18 cellular contexts compared by ENCODE assay signal in genomic region chr3:39548282-39548681, GRCh38.
"Had no signal": no experiment of that assay in that cellular context is flagged by ENCODE, and none has a peak within 500 bp of the region (broad histone marks: within the 10 kb centered on the region; RNA-seq: fewer than 3 reads in every experiment).

No MANE protein-coding gene starts in this region.

- H3K4me3 ChIP-seq: body of pancreas, dorsolateral prefrontal cortex, transverse colon had no signal

- H3K4me1 ChIP-seq: body of pancreas, transverse colon had no signal

- H3K36me3 Mint-ChIP-seq: activated naive CD4-positive, alpha-beta T cell treated with anti-CD3 and anti-CD28 coated beads, Interleukin-2, amount 10 ng/mL, durations not matched to agents 7 days and 5 days had no signal

- DNase-seq: activated B cell treated with CpG ODN at 0.5 μM for 24 hours; activated CD4-positive, alpha-beta T cell treated with anti-CD3 and anti-CD28 coated beads, Interleukin-2, amount 10 ng/mL, durations not matched to agents 24 days and 14 days; activated CD8-positive, alpha-beta memory T cell treated with anti-CD3 and anti-CD28 coated beads for 24 hours; activated naive CD4-positive, alpha-beta T cell treated with anti-CD3 and anti-CD28 coated beads, Interleukin-2, amount 10 ng/mL, durations not matched to agents 7 days and 5 days; amniotic stem cell; body of pancreas; dorsolateral prefrontal cortex; left colon; occipital lobe; right cardiac atrium; stimulated activated CD4-positive, alpha-beta T cell treated with anti-CD3 and anti-CD28 coated beads, Interleukin-2, amount 100 ng/mL, for 24 hours; stimulated activated naive B cell treated with anti-CD40 and anti-IgM and Interleukin-4, amounts not matched to agents 10 μg/mL and 1 μg/mL and 100 μg/mL, for 72 hours; T-helper 17 cell; transverse colon had no signal

- ATAC-seq: activated T-helper 17 cell treated with anti-CD3 and anti-CD28 coated beads, Interleukin-2, amount 50 U/mL, for 72 hours; body of pancreas; left colon; natural killer cell treated with Interleukin-12 subunit alpha and Interleukin-12 subunit beta and Interleukin-15 and Interleukin-18, amount 100 ng/mL, for 72 hours; right cardiac atrium; stimulated activated naive B cell treated with anti-CD40 and anti-IgM and Interleukin-4, amounts not matched to agents 10 μg/mL and 1 μg/mL and 100 μg/mL, for 72 hours; T-helper 17 cell had no signal

- H3K9me3 ChIP-seq: body of pancreas, transverse colon had no signal

- H3K27ac Mint-ChIP-seq: activated B cell treated with CpG ODN at 0.5 μM for 24 hours; activated CD4-positive, alpha-beta T cell treated with anti-CD3 and anti-CD28 coated beads, Interleukin-2, amount 10 ng/mL, durations not matched to agents 24 days and 14 days; activated naive CD4-positive, alpha-beta T cell treated with anti-CD3 and anti-CD28 coated beads, Interleukin-2, amount 10 ng/mL, durations not matched to agents 7 days and 5 days; activated T-helper 17 cell treated with anti-CD3 and anti-CD28 coated beads, Interleukin-2, amount 50 U/mL, for 72 hours; memory B cell; natural killer cell treated with Interleukin-12 subunit alpha and Interleukin-12 subunit beta and Interleukin-15 and Interleukin-18, amount 100 ng/mL, for 72 hours; progenitor cell of endocrine pancreas; stimulated activated naive B cell treated with anti-CD40 and anti-IgM and Interleukin-4, amounts not matched to agents 10 μg/mL and 1 μg/mL and 100 μg/mL, for 72 hours; T-helper 17 cell had no signal

- H3K27ac ChIP-seq: body of pancreas, dorsolateral prefrontal cortex, transverse colon had no signal

- H3K27me3 ChIP-seq: body of pancreas, dorsolateral prefrontal cortex, transverse colon had no signal

- H3K9me3 Mint-ChIP-seq: activated CD4-positive, alpha-beta T cell treated with anti-CD3 and anti-CD28 coated beads, Interleukin-2, amount 10 ng/mL, durations not matched to agents 24 days and 14 days; activated T-helper 17 cell treated with anti-CD3 and anti-CD28 coated beads, Interleukin-2, amount 50 U/mL, for 72 hours had no signal

- H3K36me3 ChIP-seq: transverse colon had no signal
